In genomic region chr4:133775469-133775868, GRCh38 we compare ENCODE assay signal across 3 cellular contexts.
TF ChIP-seq lines count a peak whose summit lies in the region.

No MANE protein-coding gene starts in this region.

TF ChIP-seq in A549, 52 proteins besides CTCF, POLR2A, EP300 and RAD21 (continued from another document):
- peak; percentile 61 for TF ChIP-seq MAFK (IDR thresholded peaks at IDR 0.05; ENCODE audit: partially characterized antibody)

TF ChIP-seq in IMR-90, 13 proteins besides CTCF, POLR2A, EP300 and RAD21 (continued from another document):
- TF ChIP-seq USF2 (IDR thresholded peaks at IDR 0.05; ENCODE audit: low read depth, low read length) (no peak), RCOR1 (IDR thresholded peaks at IDR 0.05; ENCODE audit: insufficient replicate concordance, low read length) (no peak), NFE2L2 (IDR thresholded peaks at IDR 0.05; ENCODE audit: low read depth, low read length) (no peak), MAZ (IDR thresholded peaks at IDR 0.05; ENCODE audit: borderline replicate concordance, low read depth, low read length) (no peak), CHD1 (IDR thresholded peaks at IDR 0.05; ENCODE audit: low read depth, low read length) (no peak), RFX5 (IDR thresholded peaks at IDR 0.05; ENCODE audit: low read depth, low read length) (no peak), CEBPB (IDR thresholded peaks at IDR 0.05; ENCODE audit: low read depth, low read length) (no peak)

TF ChIP-seq in K562, 482 proteins besides CTCF, POLR2A, EP300 and RAD21 (continued from another document):
- TF ChIP-seq ZNF316 (IDR thresholded peaks at IDR 0.05): peak; percentile 39; the same call in 1 of the 2 replicates
- TF ChIP-seq MAFK (IDR thresholded peaks at IDR 0.05; ENCODE audit: low read length): peak; percentile 53
